In the genomic region with DNA sequence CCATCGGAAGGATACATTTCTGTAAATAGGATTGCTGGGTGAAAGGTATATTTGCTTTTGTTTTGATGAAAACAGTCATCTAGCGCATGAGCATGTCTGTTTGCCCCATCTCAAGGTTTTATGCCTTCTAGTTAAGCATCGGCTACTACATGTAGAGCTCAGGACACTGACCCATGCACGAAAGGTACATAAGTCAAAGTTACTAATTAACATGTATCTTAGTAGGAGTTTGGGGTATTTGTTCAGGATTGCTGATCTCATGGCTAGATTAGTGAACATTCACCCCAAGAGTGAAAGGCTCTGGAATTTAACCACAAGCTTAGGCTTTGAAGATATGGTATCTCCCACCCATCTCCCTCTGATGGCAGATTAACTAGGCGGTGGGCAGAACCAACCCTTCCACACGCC, we compare ENCODE assay signal across 1 cellular context.
TF ChIP-seq lines count a peak whose summit lies in the region.

No MANE protein-coding gene starts in this region.

TF ChIP-seq in HepG2, 621 proteins besides CTCF, POLR2A, EP300 and RAD21 (continued from another document and continues in another):
- TF ChIP-seq, protein P1, sequence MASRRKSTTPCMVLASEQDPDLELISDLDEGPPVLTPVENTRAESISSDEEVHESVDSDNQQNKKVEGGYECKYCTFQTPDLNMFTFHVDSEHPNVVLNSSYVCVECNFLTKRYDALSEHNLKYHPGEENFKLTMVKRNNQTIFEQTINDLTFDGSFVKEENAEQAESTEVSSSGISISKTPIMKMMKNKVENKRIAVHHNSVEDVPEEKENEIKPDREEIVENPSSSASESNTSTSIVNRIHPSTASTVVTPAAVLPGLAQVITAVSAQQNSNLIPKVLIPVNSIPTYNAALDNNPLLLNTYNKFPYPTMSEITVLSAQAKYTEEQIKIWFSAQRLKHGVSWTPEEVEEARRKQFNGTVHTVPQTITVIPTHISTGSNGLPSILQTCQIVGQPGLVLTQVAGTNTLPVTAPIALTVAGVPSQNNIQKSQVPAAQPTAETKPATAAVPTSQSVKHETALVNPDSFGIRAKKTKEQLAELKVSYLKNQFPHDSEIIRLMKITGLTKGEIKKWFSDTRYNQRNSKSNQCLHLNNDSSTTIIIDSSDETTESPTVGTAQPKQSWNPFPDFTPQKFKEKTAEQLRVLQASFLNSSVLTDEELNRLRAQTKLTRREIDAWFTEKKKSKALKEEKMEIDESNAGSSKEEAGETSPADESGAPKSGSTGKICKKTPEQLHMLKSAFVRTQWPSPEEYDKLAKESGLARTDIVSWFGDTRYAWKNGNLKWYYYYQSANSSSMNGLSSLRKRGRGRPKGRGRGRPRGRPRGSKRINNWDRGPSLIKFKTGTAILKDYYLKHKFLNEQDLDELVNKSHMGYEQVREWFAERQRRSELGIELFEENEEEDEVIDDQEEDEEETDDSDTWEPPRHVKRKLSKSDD (CRISPR knock-in tag; IDR thresholded peaks at IDR 0.05; ENCODE audit: low read depth) = no peak
- no peak for TF ChIP-seq MED8 (CRISPR knock-in tag; IDR thresholded peaks at IDR 0.05; ENCODE audit: insufficient replicate concordance)
- TF ChIP-seq, protein P2, sequence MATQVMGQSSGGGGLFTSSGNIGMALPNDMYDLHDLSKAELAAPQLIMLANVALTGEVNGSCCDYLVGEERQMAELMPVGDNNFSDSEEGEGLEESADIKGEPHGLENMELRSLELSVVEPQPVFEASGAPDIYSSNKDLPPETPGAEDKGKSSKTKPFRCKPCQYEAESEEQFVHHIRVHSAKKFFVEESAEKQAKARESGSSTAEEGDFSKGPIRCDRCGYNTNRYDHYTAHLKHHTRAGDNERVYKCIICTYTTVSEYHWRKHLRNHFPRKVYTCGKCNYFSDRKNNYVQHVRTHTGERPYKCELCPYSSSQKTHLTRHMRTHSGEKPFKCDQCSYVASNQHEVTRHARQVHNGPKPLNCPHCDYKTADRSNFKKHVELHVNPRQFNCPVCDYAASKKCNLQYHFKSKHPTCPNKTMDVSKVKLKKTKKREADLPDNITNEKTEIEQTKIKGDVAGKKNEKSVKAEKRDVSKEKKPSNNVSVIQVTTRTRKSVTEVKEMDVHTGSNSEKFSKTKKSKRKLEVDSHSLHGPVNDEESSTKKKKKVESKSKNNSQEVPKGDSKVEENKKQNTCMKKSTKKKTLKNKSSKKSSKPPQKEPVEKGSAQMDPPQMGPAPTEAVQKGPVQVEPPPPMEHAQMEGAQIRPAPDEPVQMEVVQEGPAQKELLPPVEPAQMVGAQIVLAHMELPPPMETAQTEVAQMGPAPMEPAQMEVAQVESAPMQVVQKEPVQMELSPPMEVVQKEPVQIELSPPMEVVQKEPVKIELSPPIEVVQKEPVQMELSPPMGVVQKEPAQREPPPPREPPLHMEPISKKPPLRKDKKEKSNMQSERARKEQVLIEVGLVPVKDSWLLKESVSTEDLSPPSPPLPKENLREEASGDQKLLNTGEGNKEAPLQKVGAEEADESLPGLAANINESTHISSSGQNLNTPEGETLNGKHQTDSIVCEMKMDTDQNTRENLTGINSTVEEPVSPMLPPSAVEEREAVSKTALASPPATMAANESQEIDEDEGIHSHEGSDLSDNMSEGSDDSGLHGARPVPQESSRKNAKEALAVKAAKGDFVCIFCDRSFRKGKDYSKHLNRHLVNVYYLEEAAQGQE (IDR thresholded peaks at IDR 0.05; ENCODE audit: borderline replicate concordance in 1 of 2, low read depth in 1 of 2, low read length in 2 of 2) = no peak
- TF ChIP-seq, protein P3, sequence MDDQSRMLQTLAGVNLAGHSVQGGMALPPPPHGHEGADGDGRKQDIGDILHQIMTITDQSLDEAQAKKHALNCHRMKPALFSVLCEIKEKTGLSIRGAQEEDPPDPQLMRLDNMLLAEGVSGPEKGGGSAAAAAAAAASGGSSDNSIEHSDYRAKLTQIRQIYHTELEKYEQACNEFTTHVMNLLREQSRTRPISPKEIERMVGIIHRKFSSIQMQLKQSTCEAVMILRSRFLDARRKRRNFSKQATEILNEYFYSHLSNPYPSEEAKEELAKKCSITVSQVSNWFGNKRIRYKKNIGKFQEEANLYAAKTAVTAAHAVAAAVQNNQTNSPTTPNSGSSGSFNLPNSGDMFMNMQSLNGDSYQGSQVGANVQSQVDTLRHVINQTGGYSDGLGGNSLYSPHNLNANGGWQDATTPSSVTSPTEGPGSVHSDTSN (CRISPR knock-in tag; IDR thresholded peaks at IDR 0.05; ENCODE audit: borderline replicate concordance) = no peak
- TF ChIP-seq ZNF501 (CRISPR knock-in tag; IDR thresholded peaks at IDR 0.05) = no peak
- TF ChIP-seq ZNF263 (CRISPR knock-in tag; IDR thresholded peaks at IDR 0.05) = no peak
- TF ChIP-seq, protein P4, sequence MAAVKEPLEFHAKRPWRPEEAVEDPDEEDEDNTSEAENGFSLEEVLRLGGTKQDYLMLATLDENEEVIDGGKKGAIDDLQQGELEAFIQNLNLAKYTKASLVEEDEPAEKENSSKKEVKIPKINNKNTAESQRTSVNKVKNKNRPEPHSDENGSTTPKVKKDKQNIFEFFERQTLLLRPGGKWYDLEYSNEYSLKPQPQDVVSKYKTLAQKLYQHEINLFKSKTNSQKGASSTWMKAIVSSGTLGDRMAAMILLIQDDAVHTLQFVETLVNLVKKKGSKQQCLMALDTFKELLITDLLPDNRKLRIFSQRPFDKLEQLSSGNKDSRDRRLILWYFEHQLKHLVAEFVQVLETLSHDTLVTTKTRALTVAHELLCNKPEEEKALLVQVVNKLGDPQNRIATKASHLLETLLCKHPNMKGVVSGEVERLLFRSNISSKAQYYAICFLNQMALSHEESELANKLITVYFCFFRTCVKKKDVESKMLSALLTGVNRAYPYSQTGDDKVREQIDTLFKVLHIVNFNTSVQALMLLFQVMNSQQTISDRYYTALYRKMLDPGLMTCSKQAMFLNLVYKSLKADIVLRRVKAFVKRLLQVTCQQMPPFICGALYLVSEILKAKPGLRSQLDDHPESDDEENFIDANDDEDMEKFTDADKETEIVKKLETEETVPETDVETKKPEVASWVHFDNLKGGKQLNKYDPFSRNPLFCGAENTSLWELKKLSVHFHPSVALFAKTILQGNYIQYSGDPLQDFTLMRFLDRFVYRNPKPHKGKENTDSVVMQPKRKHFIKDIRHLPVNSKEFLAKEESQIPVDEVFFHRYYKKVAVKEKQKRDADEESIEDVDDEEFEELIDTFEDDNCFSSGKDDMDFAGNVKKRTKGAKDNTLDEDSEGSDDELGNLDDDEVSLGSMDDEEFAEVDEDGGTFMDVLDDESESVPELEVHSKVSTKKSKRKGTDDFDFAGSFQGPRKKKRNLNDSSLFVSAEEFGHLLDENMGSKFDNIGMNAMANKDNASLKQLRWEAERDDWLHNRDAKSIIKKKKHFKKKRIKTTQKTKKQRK (IDR thresholded peaks at IDR 0.05; ENCODE audit: low read length) = no peak
- TF ChIP-seq SMYD3 (CRISPR knock-in tag; IDR thresholded peaks at IDR 0.05) = no peak
- TF ChIP-seq, protein P5, sequence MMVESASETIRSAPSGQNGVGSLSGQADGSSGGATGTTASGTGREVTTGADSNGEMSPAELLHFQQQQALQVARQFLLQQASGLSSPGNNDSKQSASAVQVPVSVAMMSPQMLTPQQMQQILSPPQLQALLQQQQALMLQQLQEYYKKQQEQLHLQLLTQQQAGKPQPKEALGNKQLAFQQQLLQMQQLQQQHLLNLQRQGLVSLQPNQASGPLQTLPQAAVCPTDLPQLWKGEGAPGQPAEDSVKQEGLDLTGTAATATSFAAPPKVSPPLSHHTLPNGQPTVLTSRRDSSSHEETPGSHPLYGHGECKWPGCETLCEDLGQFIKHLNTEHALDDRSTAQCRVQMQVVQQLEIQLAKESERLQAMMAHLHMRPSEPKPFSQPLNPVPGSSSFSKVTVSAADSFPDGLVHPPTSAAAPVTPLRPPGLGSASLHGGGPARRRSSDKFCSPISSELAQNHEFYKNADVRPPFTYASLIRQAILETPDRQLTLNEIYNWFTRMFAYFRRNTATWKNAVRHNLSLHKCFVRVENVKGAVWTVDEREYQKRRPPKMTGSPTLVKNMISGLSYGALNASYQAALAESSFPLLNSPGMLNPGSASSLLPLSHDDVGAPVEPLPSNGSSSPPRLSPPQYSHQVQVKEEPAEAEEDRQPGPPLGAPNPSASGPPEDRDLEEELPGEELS (CRISPR knock-in tag; IDR thresholded peaks at IDR 0.05) = peak; percentile 45
- no peak for TF ChIP-seq SMAD1 (CRISPR knock-in tag; IDR thresholded peaks at IDR 0.05; ENCODE audit: borderline replicate concordance, low read depth)
- TF ChIP-seq, protein P6, sequence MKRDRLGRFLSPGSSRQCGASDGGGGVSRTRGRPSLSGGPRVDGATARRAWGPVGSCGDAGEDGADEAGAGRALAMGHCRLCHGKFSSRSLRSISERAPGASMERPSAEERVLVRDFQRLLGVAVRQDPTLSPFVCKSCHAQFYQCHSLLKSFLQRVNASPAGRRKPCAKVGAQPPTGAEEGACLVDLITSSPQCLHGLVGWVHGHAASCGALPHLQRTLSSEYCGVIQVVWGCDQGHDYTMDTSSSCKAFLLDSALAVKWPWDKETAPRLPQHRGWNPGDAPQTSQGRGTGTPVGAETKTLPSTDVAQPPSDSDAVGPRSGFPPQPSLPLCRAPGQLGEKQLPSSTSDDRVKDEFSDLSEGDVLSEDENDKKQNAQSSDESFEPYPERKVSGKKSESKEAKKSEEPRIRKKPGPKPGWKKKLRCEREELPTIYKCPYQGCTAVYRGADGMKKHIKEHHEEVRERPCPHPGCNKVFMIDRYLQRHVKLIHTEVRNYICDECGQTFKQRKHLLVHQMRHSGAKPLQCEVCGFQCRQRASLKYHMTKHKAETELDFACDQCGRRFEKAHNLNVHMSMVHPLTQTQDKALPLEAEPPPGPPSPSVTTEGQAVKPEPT (CRISPR knock-in tag; IDR thresholded peaks at IDR 0.05; ENCODE audit: low read depth) = no peak
- TF ChIP-seq CEBPB (IDR thresholded peaks at IDR 0.05; ENCODE audit: borderline replicate concordance, low read depth, low read length) = no peak
- TF ChIP-seq, protein P7, sequence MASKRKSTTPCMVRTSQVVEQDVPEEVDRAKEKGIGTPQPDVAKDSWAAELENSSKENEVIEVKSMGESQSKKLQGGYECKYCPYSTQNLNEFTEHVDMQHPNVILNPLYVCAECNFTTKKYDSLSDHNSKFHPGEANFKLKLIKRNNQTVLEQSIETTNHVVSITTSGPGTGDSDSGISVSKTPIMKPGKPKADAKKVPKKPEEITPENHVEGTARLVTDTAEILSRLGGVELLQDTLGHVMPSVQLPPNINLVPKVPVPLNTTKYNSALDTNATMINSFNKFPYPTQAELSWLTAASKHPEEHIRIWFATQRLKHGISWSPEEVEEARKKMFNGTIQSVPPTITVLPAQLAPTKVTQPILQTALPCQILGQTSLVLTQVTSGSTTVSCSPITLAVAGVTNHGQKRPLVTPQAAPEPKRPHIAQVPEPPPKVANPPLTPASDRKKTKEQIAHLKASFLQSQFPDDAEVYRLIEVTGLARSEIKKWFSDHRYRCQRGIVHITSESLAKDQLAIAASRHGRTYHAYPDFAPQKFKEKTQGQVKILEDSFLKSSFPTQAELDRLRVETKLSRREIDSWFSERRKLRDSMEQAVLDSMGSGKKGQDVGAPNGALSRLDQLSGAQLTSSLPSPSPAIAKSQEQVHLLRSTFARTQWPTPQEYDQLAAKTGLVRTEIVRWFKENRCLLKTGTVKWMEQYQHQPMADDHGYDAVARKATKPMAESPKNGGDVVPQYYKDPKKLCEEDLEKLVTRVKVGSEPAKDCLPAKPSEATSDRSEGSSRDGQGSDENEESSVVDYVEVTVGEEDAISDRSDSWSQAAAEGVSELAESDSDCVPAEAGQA (IDR thresholded peaks at IDR 0.05; ENCODE audit: low read depth) = no peak
- TF ChIP-seq, protein P7 (CRISPR knock-in tag; IDR thresholded peaks at IDR 0.05; ENCODE audit: borderline replicate concordance) = no peak
- no peak for TF ChIP-seq ZNF160 (CRISPR knock-in tag; IDR thresholded peaks at IDR 0.05)
- no peak for TF ChIP-seq BORCS8-MEF2B (CRISPR knock-in tag; IDR thresholded peaks at IDR 0.05)
- no peak for TF ChIP-seq ZNF136 (CRISPR knock-in tag; IDR thresholded peaks at IDR 0.05; ENCODE audit: low read depth)
- no peak for TF ChIP-seq NRL (CRISPR knock-in tag; IDR thresholded peaks at IDR 0.05; ENCODE audit: borderline replicate concordance)
- no peak for TF ChIP-seq JUNB (CRISPR knock-in tag; IDR thresholded peaks at IDR 0.05; ENCODE audit: borderline replicate concordance)
- no peak for TF ChIP-seq ZBTB8A (CRISPR knock-in tag; IDR thresholded peaks at IDR 0.05; ENCODE audit: borderline replicate concordance, low read depth)
- TF ChIP-seq MEIS2 (CRISPR knock-in tag; IDR thresholded peaks at IDR 0.05) = no peak
- TF ChIP-seq, protein P8, sequence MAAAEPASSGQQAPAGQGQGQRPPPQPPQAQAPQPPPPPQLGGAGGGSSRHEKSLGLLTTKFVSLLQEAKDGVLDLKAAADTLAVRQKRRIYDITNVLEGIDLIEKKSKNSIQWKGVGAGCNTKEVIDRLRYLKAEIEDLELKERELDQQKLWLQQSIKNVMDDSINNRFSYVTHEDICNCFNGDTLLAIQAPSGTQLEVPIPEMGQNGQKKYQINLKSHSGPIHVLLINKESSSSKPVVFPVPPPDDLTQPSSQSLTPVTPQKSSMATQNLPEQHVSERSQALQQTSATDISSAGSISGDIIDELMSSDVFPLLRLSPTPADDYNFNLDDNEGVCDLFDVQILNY (CRISPR knock-in tag; conservative IDR thresholded peaks at IDR 0.05) = no peak
- no peak for TF ChIP-seq CBX2 (IDR thresholded peaks at IDR 0.05; ENCODE audit: low read depth, low read length)
- TF ChIP-seq CBX2 (CRISPR knock-in tag; IDR thresholded peaks at IDR 0.05; ENCODE audit: low read depth) = no peak
- no peak for TF ChIP-seq FOXM1 (CRISPR knock-in tag; IDR thresholded peaks at IDR 0.05)
- TF ChIP-seq SIX4 (CRISPR knock-in tag; IDR thresholded peaks at IDR 0.05) = no peak
- no peak for TF ChIP-seq ASH2L (IDR thresholded peaks at IDR 0.05; ENCODE audit: insufficient read length, low read depth, low read length)
- no peak for TF ChIP-seq HDAC6 (IDR thresholded peaks at IDR 0.05; ENCODE audit: low read depth, low read length)
- TF ChIP-seq AGO2 (optimal IDR thresholded peaks at IDR 0.05; ENCODE audit: low read depth, low read length) = no peak
- TF ChIP-seq ADNP (CRISPR knock-in tag; IDR thresholded peaks at IDR 0.05) = no peak
- TF ChIP-seq, protein P9, sequence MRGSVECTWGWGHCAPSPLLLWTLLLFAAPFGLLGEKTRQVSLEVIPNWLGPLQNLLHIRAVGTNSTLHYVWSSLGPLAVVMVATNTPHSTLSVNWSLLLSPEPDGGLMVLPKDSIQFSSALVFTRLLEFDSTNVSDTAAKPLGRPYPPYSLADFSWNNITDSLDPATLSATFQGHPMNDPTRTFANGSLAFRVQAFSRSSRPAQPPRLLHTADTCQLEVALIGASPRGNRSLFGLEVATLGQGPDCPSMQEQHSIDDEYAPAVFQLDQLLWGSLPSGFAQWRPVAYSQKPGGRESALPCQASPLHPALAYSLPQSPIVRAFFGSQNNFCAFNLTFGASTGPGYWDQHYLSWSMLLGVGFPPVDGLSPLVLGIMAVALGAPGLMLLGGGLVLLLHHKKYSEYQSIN (CRISPR knock-in tag; IDR thresholded peaks at IDR 0.05; ENCODE audit: borderline replicate concordance) = no peak
